In genomic region chr4:186653973-186654372, GRCh38 we compare ENCODE assay signal across 15 cellular contexts.
"Had no signal": no experiment of that assay in that cellular context is flagged by ENCODE, and none has a peak within 500 bp of the region (broad histone marks: within the 10 kb centered on the region; RNA-seq: fewer than 3 reads in every experiment).

No MANE protein-coding gene starts in this region.

- H3K27me3 ChIP-seq: ascending aorta, breast epithelium, esophagus muscularis mucosa, thyroid gland had no signal

- H3K9me3 Mint-ChIP-seq: activated naive CD4-positive, alpha-beta T cell treated with anti-CD3 and anti-CD28 coated beads, Interleukin-2, amount 50 U/mL, for 24 hours; nephron had no signal

- H3K36me3 Mint-ChIP-seq: activated naive CD4-positive, alpha-beta T cell treated with anti-CD3 and anti-CD28 coated beads, Interleukin-2, amount 50 U/mL, for 24 hours had no signal

- H3K4me3 Mint-ChIP-seq: activated naive CD4-positive, alpha-beta T cell treated with anti-CD3 and anti-CD28 coated beads, Interleukin-2, amount 50 U/mL, for 24 hours; nephron had no signal

- H3K36me3 ChIP-seq: ascending aorta, breast epithelium, thyroid gland had no signal

- H3K27ac Mint-ChIP-seq: activated naive CD4-positive, alpha-beta T cell treated with anti-CD3 and anti-CD28 coated beads, Interleukin-2, amount 50 U/mL, for 24 hours; nephron had no signal

- DNase-seq: activated CD4-positive, alpha-beta T cell treated with anti-CD3 and anti-CD28 coated beads, Interleukin-2, amount 50 U/mL, for 48 hours; activated gamma-delta T cell; effector CD8-positive, alpha-beta T cell; occipital lobe; stimulated activated CD4-positive, alpha-beta T cell treated with anti-CD3 and anti-CD28 coated beads, Interleukin-12 subunit alpha, Interleukin-12 subunit beta, amount 100 ng/mL, for 4 hours; stimulated activated CD4-positive, alpha-beta T cell treated with anti-CD3 and anti-CD28 coated beads, Interleukin-1b, Interleukin-23, amount 100 ng/mL, for 48 hours; stimulated activated CD8-positive, alpha-beta memory T cell treated with anti-CD3 and anti-CD28 coated beads, Interleukin-4, amount 100 ng/mL, for 48 hours; stimulated activated naive CD4-positive, alpha-beta T cell; T1000; thyroid gland had no signal

- H3K4me1 ChIP-seq: breast epithelium, thyroid gland had no signal

- H3K4me1 Mint-ChIP-seq: activated naive CD4-positive, alpha-beta T cell treated with anti-CD3 and anti-CD28 coated beads, Interleukin-2, amount 50 U/mL, for 24 hours had no signal

- H3K4me3 ChIP-seq: ascending aorta, breast epithelium, esophagus muscularis mucosa, thyroid gland had no signal

- H3K27ac ChIP-seq: ascending aorta, breast epithelium, esophagus muscularis mucosa, thyroid gland had no signal

- H3K9me3 ChIP-seq: ascending aorta, breast epithelium, esophagus muscularis mucosa, thyroid gland had no signal
